In genomic region chr2:241564596-241565411, GRCh38 we compare ENCODE assay signal across 15 cellular contexts. TPM values are rescaled to one million over a fixed set of nuclear protein-coding genes. Genes with fewer than 3 reads are reported as not detected.
A peak's percentile ranks its signal among the peaks of the same experiment; 100 is the strongest.
DNase-seq lines count a peak whose midpoint lies in the region; TF ChIP-seq lines count a peak whose summit lies in the region.
"Had no signal": no experiment of that assay in that cellular context is flagged by ENCODE, and none has a peak within 500 bp of the region (broad histone marks: within the 10 kb centered on the region; RNA-seq: fewer than 3 reads in every experiment).

No MANE protein-coding gene starts in this region.

- no peaks in the 10 kb centered on the region for H3K9me3 ChIP-seq in H9 (ENCODE audit: control insufficient read depth, low read depth, low read length)
- H3K9me3 ChIP-seq: upper lobe of left lung had no signal

- no peaks in the 10 kb centered on the region; the same call in 1 of the 2 replicates for H3K79me2 ChIP-seq in H9 (ENCODE audit: insufficient read depth, low read length)

- H4K20me1 ChIP-seq in H9 (ENCODE audit: control insufficient read depth, insufficient read depth, insufficient read length): no peaks in the 10 kb centered on the region

- H4K8ac ChIP-seq in H9 (replicated peaks; ENCODE audit: insufficient read length, low read depth, low read length): no peak overlapping the region

- H2AK5ac ChIP-seq in H9 (ENCODE audit: insufficient read length, low read length): no peak overlapping the region

- no peak overlapping the region for H3K14ac ChIP-seq in H9 (ENCODE audit: insufficient read depth, low read length)

- no peak overlapping the region for H2BK12ac ChIP-seq in H9 (ENCODE audit: insufficient read length, low read depth, low read length)

- H3K4me1 Mint-ChIP-seq in H9 (peaks cover 4 to 18% of the 10 kb centered on the region in 2 experiments), chondrocyte (ENCODE audit: low read depth) (peaks cover 31% of the 10 kb centered on the region), nephron (peaks cover 18% of the 10 kb centered on the region), type B pancreatic cell (ENCODE audit: unreplicated experiment) (peaks cover 4% of the 10 kb centered on the region)
- H3K4me1 Mint-ChIP-seq: activated T-helper 17 cell treated with anti-CD3 and anti-CD28 coated beads, Interleukin-2, amount 50 U/mL, for 72 hours; CD14-positive monocyte had no signal

- no peak overlapping the region for H4K5ac ChIP-seq in H9 (ENCODE audit: insufficient read length, low read depth, low read length)

- no peak overlapping the region for H2BK120ac ChIP-seq in H9 (ENCODE audit: low read depth, low read length, poor library complexity, severe bottlenecking)

- DNase-seq in H9 (peak; percentile 30), chondrocyte (ENCODE audit: low spot score) (peak; percentile 90), type B pancreatic cell (ENCODE audit: extremely low spot score, unreplicated experiment) (no peak), NCI-H2029 treated with DMSO at 0.1 percent for 48 hours (lab: John Stamatoyannopoulos, UW) (no peak), ACHN (no peak)
- DNase-seq in stimulated activated CD4-positive, alpha-beta T cell treated with anti-CD3 and anti-CD28 coated beads, Interleukin-4, amount 100 ng/mL, for 4 hours: no peak
- DNase-seq: DND-41, NCI-H1092 had no signal

- H3K27ac ChIP-seq in H9 (ENCODE audit: insufficient read length, low read depth, low read length): no peak overlapping the region
- H3K27ac ChIP-seq: coronary artery, epithelial cell of prostate, SK-N-MC had no signal

- no peak overlapping the region for H3K4ac ChIP-seq in H9 (ENCODE audit: low read depth, low read length)

- in situ Hi-C loops in ACHN (cut with HindIII; ENCODE audit: low pct_ligation_motif_present, low pct_unique_long_range_greater_than_20kb, low sequenced_read_pairs): no loop called here

- H3K36me3 Mint-ChIP-seq in H9 (ENCODE audit: insufficient read depth in 1 of 3, low read depth in 3 of 3) (peaks cover 0 to 9% (median 8%) of the 10 kb centered on the region in 3 experiments; a peak in 4 of 7 replicates), chondrocyte (ENCODE audit: low read depth) (peaks cover 1% of the 10 kb centered on the region), nephron (ENCODE audit: low read depth) (peaks cover 4% of the 10 kb centered on the region), type B pancreatic cell (peaks cover 4% of the 10 kb centered on the region)
- H3K36me3 Mint-ChIP-seq: CD14-positive monocyte had no signal

- H3K4me1 ChIP-seq in H9 (ENCODE audit: insufficient read depth, low read length): no peaks in the 10 kb centered on the region

- no peak overlapping the region for H3K27ac Mint-ChIP-seq in H9
- no peak overlapping the region for H3K27ac Mint-ChIP-seq in chondrocyte (ENCODE audit: unreplicated experiment)
- peak overlapping the region; percentile 40 to 58 (median 41) for H3K27ac Mint-ChIP-seq in nephron
- peak overlapping the region; percentile 41 for H3K27ac Mint-ChIP-seq in type B pancreatic cell
- H3K27ac Mint-ChIP-seq: activated T-helper 17 cell treated with anti-CD3 and anti-CD28 coated beads, Interleukin-2, amount 50 U/mL, for 72 hours; CD14-positive monocyte had no signal

- H2BK15ac ChIP-seq in H9 (ENCODE audit: low read depth, low read length): no peak overlapping the region

- no peak overlapping the region for H3K23ac ChIP-seq in H9 (ENCODE audit: insufficient read length, low read depth, low read length)

- no CpG with 5 or more reads among the region's 36 CpGs for WGBS in H9 (ENCODE audit: extremely low coverage, insufficient read length, low lambda C conversion rate)

- H3K9ac ChIP-seq in H9 (ENCODE audit: extremely low read depth, insufficient read length, low read length): no peak overlapping the region

- H3K79me1 ChIP-seq in H9 (ENCODE audit: insufficient read depth, low read depth, low read length, poor library complexity, severe bottlenecking): peaks cover 2% of the 10 kb centered on the region

- H2AFZ ChIP-seq in H9 (ENCODE audit: low read length): no peak overlapping the region

- H3K4me2 ChIP-seq in H9 (ENCODE audit: insufficient read depth, insufficient read length, low read length): no peak overlapping the region

- H3K9me3 Mint-ChIP-seq in H9 (no peaks in the 10 kb centered on the region), chondrocyte (ENCODE audit: low read depth) (no peaks in the 10 kb centered on the region), nephron (no peaks in the 10 kb centered on the region), type B pancreatic cell (no peaks in the 10 kb centered on the region)
- H3K9me3 Mint-ChIP-seq: activated T-helper 17 cell treated with anti-CD3 and anti-CD28 coated beads, Interleukin-2, amount 50 U/mL, for 72 hours had no signal

- H3K27me3 ChIP-seq in H9 (ENCODE audit: insufficient read depth, low read length): no peaks in the 10 kb centered on the region
- H3K27me3 ChIP-seq: upper lobe of left lung had no signal

- H3K4me3 Mint-ChIP-seq in H9 (no peak overlapping the region), chondrocyte (ENCODE audit: unreplicated experiment) (no peak overlapping the region), nephron (no peak overlapping the region), type B pancreatic cell (no peak overlapping the region)
- H3K4me3 Mint-ChIP-seq: activated T-helper 17 cell treated with anti-CD3 and anti-CD28 coated beads, Interleukin-2, amount 50 U/mL, for 72 hours; CD14-positive monocyte had no signal

- no peak overlapping the region for H4K91ac ChIP-seq in H9 (ENCODE audit: insufficient read length, low read depth, low read length)

- TF ChIP-seq CTCF in H9 (conservative IDR thresholded peaks at IDR 0.05) (no peak), chondrocyte (IDR thresholded peaks at IDR 0.05) (no peak), nephron (IDR thresholded peaks at IDR 0.05; ENCODE audit: unreplicated experiment in 3 of 3) (no peak), type B pancreatic cell (conservative IDR thresholded peaks at IDR 0.05) (no peak)

- H3K27me3 Mint-ChIP-seq in H9 (ENCODE audit: low read depth) (no peaks in the 10 kb centered on the region), chondrocyte (ENCODE audit: low read depth) (no peaks in the 10 kb centered on the region), nephron (ENCODE audit: low read depth) (peaks cover 11% of the 10 kb centered on the region), type B pancreatic cell (peaks cover 6% of the 10 kb centered on the region)

- H2BK20ac ChIP-seq in H9 (ENCODE audit: low read depth, low read length, poor library complexity, severe bottlenecking): no peak overlapping the region

- H3K18ac ChIP-seq in H9 (ENCODE audit: insufficient read length, low read depth, low read length): no peak overlapping the region

- no peak overlapping the region for H3T11ph ChIP-seq in H9 (ENCODE audit: low read length)

- H2BK5ac ChIP-seq in H9 (ENCODE audit: insufficient read length, low read length): no peak overlapping the region

- H3K23me2 ChIP-seq in H9 (ENCODE audit: insufficient read length, low read depth, low read length, poor library complexity, severe bottlenecking): peaks cover 3% of the 10 kb centered on the region

- H3K56ac ChIP-seq in H9 (ENCODE audit: insufficient read length, low read depth, low read length): no peak overlapping the region

RNA-seq across cellular contexts. Expression of gene BOK, which starts 6.3 kb away (rescaled TPM):
- total RNA-seq in H9 (2021) (33.9 and 35.6 TPM in 2 replicates), chondrocyte (28.5 to 46.8 TPM (median 44.6 TPM) in 3 replicates), type B pancreatic cell (ENCODE audit: low replicate concordance) (41.5 and 108 TPM in 2 replicates)

RNA-seq across cellular contexts. Expression of gene STK25, which starts 56.4 kb away (rescaled TPM):
- 189 TPM in 2 replicates for total RNA-seq in H9 (2021)
- 158 to 174 TPM (median 169 TPM) in 3 replicates for total RNA-seq in chondrocyte
- 182 and 198 TPM in 2 replicates for total RNA-seq in type B pancreatic cell (ENCODE audit: low replicate concordance)

Comparison
In these comparisons a context has a peak if more than half of its experiments do, and no peak if none do; other contexts are left out.
1. DNase-seq: peak in H9 (single experiment) and chondrocyte (single experiment); none in type B pancreatic cell (single experiment), stimulated activated CD4-positive, alpha-beta T cell treated with anti-CD3 and anti-CD28 coated beads, Interleukin-4, amount 100 ng/mL, for 4 hours (0 of 2), NCI-H2029 treated with DMSO at 0.1 percent for 48 hours (single experiment) and ACHN (single experiment).
2. H3K27ac Mint-ChIP-seq: peak in nephron (3 of 3) and type B pancreatic cell (single experiment); none in H9 (0 of 3) and chondrocyte (single experiment).